In the genomic region with DNA sequence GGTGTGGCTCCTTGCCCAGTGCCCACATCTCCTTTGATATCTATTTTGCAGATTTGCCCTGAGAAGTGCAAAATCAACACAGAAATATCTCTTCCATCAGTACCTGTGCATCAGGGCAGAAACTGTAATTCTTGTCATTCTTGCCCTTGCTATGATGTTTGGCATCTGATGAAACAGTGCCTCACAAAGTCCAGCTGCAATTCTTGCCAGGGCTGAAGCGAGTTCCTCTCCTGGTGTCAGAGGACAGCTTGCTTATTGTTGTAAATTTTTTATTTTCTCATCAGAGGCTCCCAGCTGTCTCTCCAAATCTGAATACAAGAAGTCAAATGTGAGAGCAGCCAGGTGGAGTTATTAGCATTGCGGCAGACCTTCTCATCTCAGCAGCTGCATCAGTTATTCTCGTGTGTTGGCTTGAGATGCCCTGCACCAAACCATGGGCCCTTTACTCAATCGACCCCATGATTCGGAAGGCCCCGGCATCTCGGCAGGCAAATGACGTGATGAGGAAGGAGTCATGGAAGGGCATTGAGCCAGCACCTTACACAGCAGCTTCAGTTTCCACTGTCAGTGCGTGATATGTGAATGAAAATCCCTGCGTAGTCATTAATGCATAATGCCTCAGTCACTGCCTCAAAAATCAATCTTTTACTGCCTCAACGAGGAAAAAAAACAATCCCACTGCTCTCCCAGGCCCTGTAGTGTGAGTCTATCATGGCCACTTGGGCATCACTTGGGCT, we compare ENCODE assay signal across 10 cellular contexts.
DNase-seq lines count a peak whose midpoint lies in the region; ATAC-seq and TF ChIP-seq lines count a peak whose summit lies in the region.
"Had no signal": no experiment of that assay in that cellular context is flagged by ENCODE, and none has a peak within 500 bp of the region (broad histone marks: within the 10 kb centered on the region; RNA-seq: fewer than 3 reads in every experiment).

No MANE protein-coding gene starts in this region.

- ATAC-seq in left ventricle myocardium superior, result peak; percentile 29
- ATAC-seq in Right ventricle myocardium inferior, result no peak
- peak; percentile 71 for ATAC-seq in left lobe of liver

- no peak overlapping the region for H3K4me3 ChIP-seq in uterus

- no peaks in the 10 kb centered on the region for H3K27me3 ChIP-seq in uterus
- H3K27me3 ChIP-seq: BE2C had no signal

- TF ChIP-seq POLR2A in uterus (IDR thresholded peaks at IDR 0.05), result no peak

- no peaks in the 10 kb centered on the region for H3K36me3 ChIP-seq in uterus
- H3K36me3 ChIP-seq: BE2C had no signal

- no peak for DNase-seq in left ventricle myocardium superior
- DNase-seq in Right ventricle myocardium inferior (ENCODE audit: missing footprints), result no peak
- DNase-seq in left lobe of liver (ENCODE audit: low spot score), result no peak
- peak; percentile 58 to 67 for DNase-seq in uterus
- DNase-seq in COLO668 (lab: John Stamatoyannopoulos, UW; ENCODE audit: unreplicated experiment), result no peak
- DNase-seq in stimulated activated CD4-positive, alpha-beta T cell treated with anti-CD3 and anti-CD28 coated beads, Interleukin-1b, Interleukin-23, amount 100 ng/mL, for 48 hours, result no peak
- DNase-seq in KBM-7, result no peak
- DNase-seq: BE2C, mammary epithelial cell had no signal

- no peaks in the 10 kb centered on the region for H3K9me3 ChIP-seq in uterus
- H3K9me3 ChIP-seq: BE2C had no signal

- in situ Hi-C loops in KBM-7 (cut with MboI; ENCODE audit: low pct_unique_long_range_greater_than_20kb, low sequenced_read_pairs), result no loop called here

- H3K27ac ChIP-seq in angular gyrus (ENCODE audit: low read depth, low read length) (peak overlapping the region; percentile 42), uterus (peak overlapping the region in 1 of 2 donors; percentile 31)

- intact Hi-C loops in left ventricle myocardium superior (cut with micrococcal nuclease), result no loop called here
- intact Hi-C loops in Right ventricle myocardium inferior (cut with DNase I), result no loop called here
- intact Hi-C loops in uterus (cut with DNase I; ENCODE audit: low total_unique reads), result no loop called here

- no peak for TF ChIP-seq CTCF in uterus (IDR thresholded peaks at IDR 0.05)

- no peaks in the 10 kb centered on the region for H3K4me1 ChIP-seq in uterus
- H3K4me1 ChIP-seq: BE2C had no signal

Comparison
In these comparisons a context has a peak if more than half of its experiments do, and no peak if none do; other contexts are left out.
1. DNase-seq: peak in uterus (2 of 2); none in left ventricle myocardium superior (single experiment), Right ventricle myocardium inferior (single experiment), left lobe of liver (single experiment), COLO668 (single experiment), stimulated activated CD4-positive, alpha-beta T cell treated with anti-CD3 and anti-CD28 coated beads, Interleukin-1b, Interleukin-23, amount 100 ng/mL, for 48 hours (single experiment) and KBM-7 (single experiment).